8 cellular contexts compared by ENCODE assay signal in genomic region chr1:109425391-109425790, GRCh38. TPM values are rescaled to one million over a fixed set of nuclear protein-coding genes. Genes with fewer than 3 reads are reported as not detected.
DNase-seq lines count a peak whose midpoint lies in the region; ATAC-seq and TF ChIP-seq lines count a peak whose summit lies in the region.

No MANE protein-coding gene starts in this region.

- H3K4me3 ChIP-seq in AG10803 (ENCODE audit: low read length) (peak overlapping the region; percentile 96), HFF-Myc (replicated peaks; ENCODE audit: low read depth, low read length) (peak overlapping the region; percentile 94), skin epidermis (peak overlapping the region; percentile 71 to 97 (median 78))

- H3K9me3 Mint-ChIP-seq in glutamatergic neuron (ENCODE audit: unreplicated experiment), result no peaks in the 10 kb centered on the region

- H3K4me1 Mint-ChIP-seq in glutamatergic neuron (ENCODE audit: low read depth, unreplicated experiment), result peaks cover 12% of the 10 kb centered on the region

- TF ChIP-seq CTCF in AG10803 (conservative IDR thresholded peaks at IDR 0.05; ENCODE audit: low read length), result no peak
- no peak for TF ChIP-seq CTCF in HFF-Myc (IDR thresholded peaks at IDR 0.05; ENCODE audit: low read depth, low read length, missing control alignments)
- TF ChIP-seq CTCF in VCaP (conservative IDR thresholded peaks at IDR 0.05), result no peak
- no peak for TF ChIP-seq CTCF in glutamatergic neuron (IDR thresholded peaks at IDR 0.05; ENCODE audit: partially characterized antibody, unreplicated experiment)

- no peak for DNase-seq in AG10803 (ENCODE audit: low read depth)
- no peak for DNase-seq in HFF-Myc (ENCODE audit: extremely low read depth, low read depth)
- DNase-seq in glutamatergic neuron, result no peak
- DNase-seq in NCI-H774 (lab: John Stamatoyannopoulos, UW), result no peak

- H3K27ac Mint-ChIP-seq in glutamatergic neuron (ENCODE audit: unreplicated experiment), result no peak overlapping the region

- H3K36me3 Mint-ChIP-seq in glutamatergic neuron (ENCODE audit: unreplicated experiment), result no peaks in the 10 kb centered on the region

- H3K27ac ChIP-seq in VCaP (peak overlapping the region; percentile 82), skin epidermis (peak overlapping the region; percentile 54 to 93 (median 87))

- peak overlapping the region; percentile 84 for H3K4me3 Mint-ChIP-seq in glutamatergic neuron (ENCODE audit: unreplicated experiment)

- H3K27me3 Mint-ChIP-seq in glutamatergic neuron (ENCODE audit: unreplicated experiment), result no peaks in the 10 kb centered on the region

- ATAC-seq in GM21786 (IDR thresholded peaks at IDR 0.05; ENCODE audit: unreplicated experiment) (no peak), HG03354 (IDR thresholded peaks at IDR 0.05; ENCODE audit: poor library complexity, severe bottlenecking, unreplicated experiment) (no peak)

RNA-seq across cellular contexts. Expression of gene PSMA5, which starts 0.9 kb away (rescaled TPM):
- 54.0 TPM for total RNA-seq in glutamatergic neuron (ENCODE audit: unreplicated experiment)

RNA-seq across cellular contexts. Expression of gene SORT1, which starts 27.7 kb away (rescaled TPM):
- total RNA-seq in glutamatergic neuron (ENCODE audit: unreplicated experiment), result 53.2 TPM

RNA-seq across cellular contexts. Expression of gene SYPL2, which starts 41.0 kb away (rescaled TPM):
- total RNA-seq in glutamatergic neuron (ENCODE audit: unreplicated experiment), result 0.42 TPM

RNA-seq across cellular contexts. Expression of gene ATXN7L2, which starts 58.3 kb away (rescaled TPM):
- total RNA-seq in glutamatergic neuron (ENCODE audit: unreplicated experiment), result 54.9 TPM
